ENCODE assay signal across 8 cellular contexts in the genomic region with DNA sequence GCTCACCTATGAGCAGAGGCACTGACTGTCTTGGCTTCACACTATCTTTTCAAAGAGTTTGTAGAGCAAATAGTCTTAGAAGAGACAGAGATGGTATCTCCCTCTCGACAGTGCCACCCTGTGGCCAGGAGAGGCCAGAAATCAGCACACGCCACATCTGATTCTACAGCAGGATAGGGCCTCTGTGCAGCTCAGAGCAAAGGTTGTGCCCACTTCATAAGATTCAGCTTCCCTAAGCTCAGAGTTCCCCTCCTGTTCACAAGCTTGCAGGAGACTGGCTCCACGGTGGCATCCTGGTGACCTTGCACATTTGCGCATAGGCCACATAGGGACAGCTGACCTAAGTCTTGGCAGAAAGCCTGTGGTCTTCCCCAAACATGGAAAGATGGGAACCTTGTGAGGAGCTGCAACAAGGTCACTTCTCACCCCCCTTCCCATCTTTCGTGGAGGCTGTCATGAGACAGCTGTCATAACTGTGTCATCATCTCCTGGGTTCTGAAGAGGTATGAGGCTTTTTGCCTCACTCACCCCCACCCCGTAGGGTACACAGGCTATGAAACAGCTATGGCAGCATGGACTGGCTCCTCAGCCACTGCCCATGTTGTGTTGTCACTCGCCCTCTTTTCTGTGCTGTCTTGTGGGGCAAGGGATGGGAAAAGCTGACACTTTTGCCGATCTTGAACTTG. TPM values are rescaled to one million over a fixed set of nuclear protein-coding genes. Genes with fewer than 3 reads are reported as not detected.
DNase-seq lines count a peak whose midpoint lies in the region; ATAC-seq and TF ChIP-seq lines count a peak whose summit lies in the region.

No MANE protein-coding gene starts in this region.

- H3K9me3 ChIP-seq in liver (ENCODE audit: control insufficient read depth in 4 of 4, low read length in 3 of 4) = no peaks in the 10 kb centered on the region

- TF ChIP-seq CTCF in AG04449 (IDR thresholded peaks at IDR 0.05; ENCODE audit: insufficient read depth, low read length, missing control alignments) (peak; percentile 66), liver (IDR thresholded peaks at IDR 0.05; ENCODE audit: low read depth, low read length, missing input control) (peak; percentile 73)

- no peaks in the 10 kb centered on the region for H3K36me3 ChIP-seq in liver (ENCODE audit: control insufficient read depth in 4 of 4, insufficient read depth in 3 of 4, low read depth in 1 of 4, low read length in 3 of 4)

- 50% methylated on average over 8 of the region's 8 CpGs for WGBS in liver

- TF ChIP-seq RAD21 in liver (IDR thresholded peaks at IDR 0.05) = peak; percentile 82 to 90

- CTCF ChIA-PET in AG04449 (lab: Yijun Ruan, JAX) = interaction anchor here (0.7 to 5.9 kb wide), 14 partner anchors 12 to 280 kb away, joined by 3 to 57 read pairs (median 4); no protein-coding TSS in a partner anchor

- POLR2A ChIA-PET in AG04449 (lab: Yijun Ruan, JAX) = no interaction called here

- H3K27ac ChIP-seq in liver (ENCODE audit: low read depth in 1 of 2, low read length in 2 of 2) = no peak overlapping the region

- H3K4me3 ChIP-seq in AG04449 (ENCODE audit: low read depth, low read length) (no peak overlapping the region), liver (ENCODE audit: low read depth in 1 of 3, low read length in 3 of 3) (no peak overlapping the region)

- ATAC-seq in GM18498 (IDR thresholded peaks at IDR 0.05; ENCODE audit: unreplicated experiment) = peak; percentile 72

- DNase-seq in AG04449 (ENCODE audit: low read depth, low spot score) (no peak), NCI-H1694 treated with DMSO at 0.1 percent for 48 hours (lab: John Stamatoyannopoulos, UW) (peak; percentile 45), cerebellar cortex (ENCODE audit: low spot score) (peak; percentile 48), OCI-M2 (lab: John Stamatoyannopoulos, UW; ENCODE audit: unreplicated experiment) (no peak)
- peak; percentile 69 for DNase-seq in activated CD4-positive, CD25-positive, alpha-beta regulatory T cell treated with anti-CD3 and anti-CD28 coated beads, Interleukin-2, amount 50 U/mL, for 72 hours
- DNase-seq in stimulated activated CD4-positive, alpha-beta T cell treated with anti-CD3 and anti-CD28 coated beads, TNF-alpha, amount 100 ng/mL, for 48 hours (ENCODE audit: low read depth in 3 of 3) = peak; percentile 21 to 62 (median 35)

- H3K4me1 ChIP-seq in liver (ENCODE audit: control insufficient read depth in 4 of 4, insufficient read depth in 4 of 4, low read length in 3 of 4) = no peaks in the 10 kb centered on the region

- no peak overlapping the region for H3K9ac ChIP-seq in liver (ENCODE audit: low read depth in 1 of 2, low read length in 2 of 2)

- H3K27me3 ChIP-seq in liver (ENCODE audit: control insufficient read depth in 4 of 4, insufficient read depth in 4 of 4, low read length in 3 of 4) = no peaks in the 10 kb centered on the region

TF ChIP-seq in liver, 16 proteins besides CTCF, POLR2A, EP300 and RAD21:
- no peak for TF ChIP-seq RXRA (IDR thresholded peaks at IDR 0.05)
- TF ChIP-seq, protein P1, sequence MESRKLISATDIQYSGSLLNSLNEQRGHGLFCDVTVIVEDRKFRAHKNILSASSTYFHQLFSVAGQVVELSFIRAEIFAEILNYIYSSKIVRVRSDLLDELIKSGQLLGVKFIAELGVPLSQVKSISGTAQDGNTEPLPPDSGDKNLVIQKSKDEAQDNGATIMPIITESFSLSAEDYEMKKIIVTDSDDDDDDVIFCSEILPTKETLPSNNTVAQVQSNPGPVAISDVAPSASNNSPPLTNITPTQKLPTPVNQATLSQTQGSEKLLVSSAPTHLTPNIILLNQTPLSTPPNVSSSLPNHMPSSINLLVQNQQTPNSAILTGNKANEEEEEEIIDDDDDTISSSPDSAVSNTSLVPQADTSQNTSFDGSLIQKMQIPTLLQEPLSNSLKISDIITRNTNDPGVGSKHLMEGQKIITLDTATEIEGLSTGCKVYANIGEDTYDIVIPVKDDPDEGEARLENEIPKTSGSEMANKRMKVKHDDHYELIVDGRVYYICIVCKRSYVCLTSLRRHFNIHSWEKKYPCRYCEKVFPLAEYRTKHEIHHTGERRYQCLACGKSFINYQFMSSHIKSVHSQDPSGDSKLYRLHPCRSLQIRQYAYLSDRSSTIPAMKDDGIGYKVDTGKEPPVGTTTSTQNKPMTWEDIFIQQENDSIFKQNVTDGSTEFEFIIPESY (IDR thresholded peaks at IDR 0.05) = no peak
- TF ChIP-seq NR2F2 (IDR thresholded peaks at IDR 0.05) = no peak
- no peak for TF ChIP-seq HNF4G (IDR thresholded peaks at IDR 0.05)
- TF ChIP-seq, protein P2, sequence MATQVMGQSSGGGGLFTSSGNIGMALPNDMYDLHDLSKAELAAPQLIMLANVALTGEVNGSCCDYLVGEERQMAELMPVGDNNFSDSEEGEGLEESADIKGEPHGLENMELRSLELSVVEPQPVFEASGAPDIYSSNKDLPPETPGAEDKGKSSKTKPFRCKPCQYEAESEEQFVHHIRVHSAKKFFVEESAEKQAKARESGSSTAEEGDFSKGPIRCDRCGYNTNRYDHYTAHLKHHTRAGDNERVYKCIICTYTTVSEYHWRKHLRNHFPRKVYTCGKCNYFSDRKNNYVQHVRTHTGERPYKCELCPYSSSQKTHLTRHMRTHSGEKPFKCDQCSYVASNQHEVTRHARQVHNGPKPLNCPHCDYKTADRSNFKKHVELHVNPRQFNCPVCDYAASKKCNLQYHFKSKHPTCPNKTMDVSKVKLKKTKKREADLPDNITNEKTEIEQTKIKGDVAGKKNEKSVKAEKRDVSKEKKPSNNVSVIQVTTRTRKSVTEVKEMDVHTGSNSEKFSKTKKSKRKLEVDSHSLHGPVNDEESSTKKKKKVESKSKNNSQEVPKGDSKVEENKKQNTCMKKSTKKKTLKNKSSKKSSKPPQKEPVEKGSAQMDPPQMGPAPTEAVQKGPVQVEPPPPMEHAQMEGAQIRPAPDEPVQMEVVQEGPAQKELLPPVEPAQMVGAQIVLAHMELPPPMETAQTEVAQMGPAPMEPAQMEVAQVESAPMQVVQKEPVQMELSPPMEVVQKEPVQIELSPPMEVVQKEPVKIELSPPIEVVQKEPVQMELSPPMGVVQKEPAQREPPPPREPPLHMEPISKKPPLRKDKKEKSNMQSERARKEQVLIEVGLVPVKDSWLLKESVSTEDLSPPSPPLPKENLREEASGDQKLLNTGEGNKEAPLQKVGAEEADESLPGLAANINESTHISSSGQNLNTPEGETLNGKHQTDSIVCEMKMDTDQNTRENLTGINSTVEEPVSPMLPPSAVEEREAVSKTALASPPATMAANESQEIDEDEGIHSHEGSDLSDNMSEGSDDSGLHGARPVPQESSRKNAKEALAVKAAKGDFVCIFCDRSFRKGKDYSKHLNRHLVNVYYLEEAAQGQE (IDR thresholded peaks at IDR 0.05) = no peak
- TF ChIP-seq FOXA1 (IDR thresholded peaks at IDR 0.05) = no peak
- TF ChIP-seq GABPA (IDR thresholded peaks at IDR 0.05 in 1 of 2, conservative IDR thresholded peaks at IDR 0.05 in 1 of 2) = no peak

RNA-seq across cellular contexts. Expression of a gene that starts 3.0 kb away (rescaled TPM):
- under 1 TPM in 1 of 2 donors, not detected in 1; 0.50 TPM for total RNA-seq in liver
- polyA plus RNA-seq in liver = under 1 TPM in 1 of 2 donors, not detected in 1; 0.12 TPM

Comparison
In these comparisons a context has a peak if more than half of its experiments do, and no peak if none do; other contexts are left out.
1. DNase-seq: peak in NCI-H1694 treated with DMSO at 0.1 percent for 48 hours (single experiment), activated CD4-positive, CD25-positive, alpha-beta regulatory T cell treated with anti-CD3 and anti-CD28 coated beads, Interleukin-2, amount 50 U/mL, for 72 hours (single experiment), cerebellar cortex (single experiment) and stimulated activated CD4-positive, alpha-beta T cell treated with anti-CD3 and anti-CD28 coated beads, TNF-alpha, amount 100 ng/mL, for 48 hours (3 of 3); none in AG04449 (single experiment) and OCI-M2 (single experiment).